1 cellular context compared by ENCODE assay signal in the genomic region with DNA sequence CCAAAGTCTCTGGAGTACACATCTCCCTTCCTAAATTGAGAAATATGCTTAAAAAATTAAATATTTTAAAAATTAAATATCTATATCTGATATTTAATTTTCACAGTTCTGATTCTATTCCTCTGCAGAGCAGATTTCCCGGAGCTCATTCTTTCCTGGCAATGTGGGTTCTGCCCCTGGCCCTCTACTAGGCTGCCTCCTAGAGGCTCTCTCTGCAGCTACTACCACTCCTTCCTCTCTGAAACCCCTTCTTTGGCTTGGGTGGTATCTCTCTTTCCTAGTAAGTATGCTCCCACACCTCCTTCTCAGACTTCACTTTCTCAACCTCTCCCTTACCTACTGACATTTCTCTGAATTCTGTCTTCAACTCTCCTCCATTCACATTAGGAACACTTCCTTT.
TF ChIP-seq lines count a peak whose summit lies in the region.

No MANE protein-coding gene starts in this region.

TF ChIP-seq in K562, 482 proteins besides CTCF, POLR2A, EP300 and RAD21 (continued from another document):
- TF ChIP-seq ZNF280B (CRISPR knock-in tag; IDR thresholded peaks at IDR 0.05) (no peak), COPS2 (conservative IDR thresholded peaks at IDR 0.05) (no peak), ZNF561 (CRISPR knock-in tag; conservative IDR thresholded peaks at IDR 0.05) (no peak), ZNF24 (IDR thresholded peaks at IDR 0.05) (no peak), KAT2B (IDR thresholded peaks at IDR 0.05; ENCODE audit: low read depth, low read length) (no peak), SMAD2 (IDR thresholded peaks at IDR 0.05; ENCODE audit: low read depth, low read length) (no peak)
TF ChIP-seq in K562: peak in this region for 0.
